In the genomic region with DNA sequence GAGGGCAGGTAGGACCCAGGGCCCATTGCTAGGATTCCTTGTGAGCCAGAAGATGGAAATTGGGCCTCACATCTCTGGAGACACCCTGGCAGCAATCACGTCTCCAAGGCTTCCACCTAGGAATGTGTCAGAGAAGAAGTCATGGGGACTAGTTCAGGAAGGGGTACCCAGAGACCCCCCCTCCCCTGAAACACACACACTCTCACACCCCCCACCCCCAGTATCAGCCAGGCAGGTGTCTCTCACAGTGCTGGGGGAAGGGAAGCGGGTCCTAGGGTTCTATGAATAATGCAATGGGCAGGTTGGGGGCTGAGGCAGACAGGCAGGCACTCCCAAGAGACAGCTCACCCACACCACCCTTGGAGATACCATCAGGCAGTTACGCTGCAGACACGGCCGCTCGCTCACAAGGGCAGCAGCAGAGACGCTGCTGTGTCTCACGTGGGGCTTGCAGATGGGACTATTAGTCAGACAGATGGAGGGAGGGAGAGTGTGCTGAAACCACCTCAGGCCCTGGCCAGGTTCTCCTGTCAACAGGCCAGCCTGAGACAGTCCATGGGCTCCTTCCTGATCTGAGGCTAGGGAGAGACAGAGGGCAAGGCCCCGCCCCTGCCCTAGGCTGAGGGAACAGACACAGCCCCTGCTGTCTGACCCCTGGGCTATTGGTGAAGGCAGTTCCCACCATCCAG, we compare ENCODE assay signal across 20 cellular contexts.
A peak's percentile ranks its signal among the peaks of the same experiment; 100 is the strongest.
DNase-seq lines count a peak whose midpoint lies in the region; ATAC-seq and TF ChIP-seq lines count a peak whose summit lies in the region.
"Had no signal": no experiment of that assay in that cellular context is flagged by ENCODE, and none has a peak within 500 bp of the region (broad histone marks: within the 10 kb centered on the region; RNA-seq: fewer than 3 reads in every experiment).

No MANE protein-coding gene starts in this region.

- H4K91ac ChIP-seq in trophoblast cell (ENCODE audit: low read depth, low read length), result peak overlapping the region; percentile 66

- H3K9me3 ChIP-seq in trophoblast cell (ENCODE audit: insufficient read depth, low read depth, low read length), result no peaks in the 10 kb centered on the region
- H3K9me3 ChIP-seq: left ventricle myocardium inferior, thyroid gland had no signal

- no peaks in the 10 kb centered on the region for H3K36me3 ChIP-seq in trophoblast cell (ENCODE audit: control insufficient read depth in 1 of 2, insufficient read depth in 2 of 2, low read length in 2 of 2)
- H3K36me3 ChIP-seq: left ventricle myocardium inferior, thyroid gland had no signal

- no peak overlapping the region for H2BK5ac ChIP-seq in trophoblast cell (ENCODE audit: low read depth, low read length, poor library complexity)

- no peak overlapping the region for H3K4me3 ChIP-seq in trophoblast cell (ENCODE audit: low read depth, low read length)
- H3K4me3 ChIP-seq: left ventricle myocardium inferior, skin epidermis, thyroid gland had no signal

- no peak overlapping the region for H2AFZ ChIP-seq in trophoblast cell (ENCODE audit: insufficient read depth, low read length, poor library complexity)
- H2AFZ ChIP-seq: parathyroid adenoma had no signal

- peaks cover 12 to 25% of the 10 kb centered on the region in 2 experiments for H3K4me1 ChIP-seq in trophoblast cell (ENCODE audit: control insufficient read depth in 1 of 2, insufficient read depth in 2 of 2, low read length in 2 of 2)
- H3K4me1 ChIP-seq: left ventricle myocardium inferior, parathyroid adenoma, thyroid gland had no signal

- H3K18ac ChIP-seq in trophoblast cell (ENCODE audit: low read length), result no peak overlapping the region

- no peak overlapping the region for H4K8ac ChIP-seq in trophoblast cell (ENCODE audit: low read depth, low read length)

- H2BK120ac ChIP-seq in trophoblast cell (ENCODE audit: insufficient read depth, low read length, poor library complexity), result no peak overlapping the region

- no peak overlapping the region for H4K12ac ChIP-seq in trophoblast cell (ENCODE audit: low read depth, low read length)

- TF ChIP-seq POLR2A in GM18505 (IDR thresholded peaks at IDR 0.05; ENCODE audit: borderline replicate concordance, extremely low read depth, insufficient read depth, insufficient read length), result no peak

- H3K27ac ChIP-seq in trophoblast cell (ENCODE audit: low read depth, low read length), result peak overlapping the region; percentile 50
- H3K27ac ChIP-seq: left ventricle myocardium inferior, parathyroid adenoma, thyroid gland had no signal

- H3K4me2 ChIP-seq in trophoblast cell (ENCODE audit: low read length), result no peak overlapping the region

- H3K14ac ChIP-seq in trophoblast cell (ENCODE audit: low read length), result no peak overlapping the region

- H3K79me2 ChIP-seq in trophoblast cell (ENCODE audit: control insufficient read depth, insufficient read depth, low read length, poor library complexity), result no peaks in the 10 kb centered on the region
- H3K79me2 ChIP-seq: parathyroid adenoma had no signal

- no peak for ATAC-seq in stimulated activated naive CD8-positive, alpha-beta T cell treated with anti-CD3 and anti-CD28 coated beads, Interleukin-15, Interleukin-2, amounts not matched to agents 100 U/mL and 50 U/mL, for 24 hours
- ATAC-seq in HG03442 (IDR thresholded peaks at IDR 0.05; ENCODE audit: unreplicated experiment) (no peak), GM18505 (IDR thresholded peaks at IDR 0.05; ENCODE audit: unreplicated experiment) (no peak)

- no peak overlapping the region for H3K4ac ChIP-seq in trophoblast cell (ENCODE audit: low read depth, low read length)

- H3K79me1 ChIP-seq in trophoblast cell (ENCODE audit: low read length), result peaks cover 2% of the 10 kb centered on the region

- WGBS in trophoblast cell (ENCODE audit: extremely low coverage, insufficient coverage, insufficient read length), result no CpG with 5 or more reads among the region's 9 CpGs

- no peak overlapping the region for H2BK12ac ChIP-seq in trophoblast cell (ENCODE audit: low read length)

- peak; percentile 17 for DNase-seq in EH (ENCODE audit: low read depth)
- DNase-seq in M059J (ENCODE audit: low read depth), result peak; percentile 31
- peak; percentile 49 for DNase-seq in ecto neural progenitor cell (ENCODE audit: low spot score)
- DNase-seq in trophoblast cell, result peak; percentile 87 to 88
- DNase-seq in stimulated activated naive CD8-positive, alpha-beta T cell treated with anti-CD3 and anti-CD28 coated beads, Interleukin-15, Interleukin-2, amounts not matched to agents 100 U/mL and 50 U/mL, for 24 hours, result no peak
- no peak for DNase-seq in SW 1271 (lab: John Stamatoyannopoulos, UW)
- DNase-seq: activated B cell treated with CpG ODN at 0.5 μM for 24 hours, activated gamma-delta T cell, amygdala, GOT3, left ventricle myocardium inferior, NCI-H1436 treated with DMSO at 0.1 percent for 48 hours, NCI-H510A, Right ventricle myocardium superior, T-helper 2 cell, thyroid gland had no signal

- no peak overlapping the region for H3K9ac ChIP-seq in trophoblast cell (ENCODE audit: low read length)
- H3K9ac ChIP-seq: parathyroid adenoma had no signal

- H3K27me3 ChIP-seq in trophoblast cell (ENCODE audit: insufficient read depth, low read length), result no peaks in the 10 kb centered on the region
- H3K27me3 ChIP-seq: thyroid gland had no signal

- no peak overlapping the region for H2AK5ac ChIP-seq in trophoblast cell (ENCODE audit: low read length)

- no peak overlapping the region for H3K23ac ChIP-seq in trophoblast cell (ENCODE audit: low read length)

Comparison
In these comparisons a context has a peak if more than half of its experiments do, and no peak if none do; other contexts are left out.
1. DNase-seq: peak in EH (single experiment), M059J (single experiment), ecto neural progenitor cell (single experiment) and trophoblast cell (2 of 2); none in stimulated activated naive CD8-positive, alpha-beta T cell treated with anti-CD3 and anti-CD28 coated beads, Interleukin-15, Interleukin-2, amounts not matched to agents 100 U/mL and 50 U/mL, for 24 hours (single experiment) and SW 1271 (0 of 2).